ENCODE assay signal across 25 cellular contexts in the genomic region with DNA sequence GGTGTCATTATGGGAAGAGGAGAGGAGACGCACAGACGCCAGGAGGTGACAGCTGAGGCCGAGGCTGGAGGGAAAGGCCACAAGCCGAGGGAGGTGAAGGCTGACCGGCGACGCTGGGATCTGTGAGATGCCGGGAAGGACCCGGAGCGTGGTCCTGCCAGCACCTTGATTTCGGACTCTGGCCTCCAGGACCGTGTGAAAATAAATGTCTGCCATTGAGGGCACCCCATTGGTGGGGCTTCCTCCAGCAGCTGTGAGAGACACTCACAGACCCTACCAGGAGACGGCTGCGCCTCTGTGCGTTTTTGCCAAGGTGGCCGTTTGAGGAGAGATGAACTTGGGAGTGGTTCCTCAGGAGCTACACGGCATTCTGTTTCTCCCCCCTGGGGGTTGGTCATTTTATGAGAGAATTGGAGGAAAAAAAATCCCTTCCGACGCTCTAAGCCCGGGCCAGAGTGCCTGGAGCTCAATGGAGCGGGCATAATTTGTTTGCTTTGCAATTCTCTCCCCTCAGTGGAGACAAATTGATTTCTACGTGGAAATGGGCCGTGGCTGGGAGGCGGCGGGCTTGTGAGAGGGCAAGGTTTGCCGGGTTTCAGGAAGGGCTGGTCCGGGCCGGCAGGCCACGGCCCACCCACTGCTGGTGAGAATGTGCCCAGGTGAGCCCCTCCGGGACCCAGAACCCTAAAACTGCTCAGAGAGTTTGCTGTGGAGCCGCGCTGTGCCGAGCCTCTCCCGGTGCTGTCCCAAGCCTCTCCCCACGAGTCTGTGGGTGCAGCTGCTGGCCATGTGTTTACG. TPM values are rescaled to one million over a fixed set of nuclear protein-coding genes. Genes with fewer than 3 reads are reported as not detected.
DNase-seq lines count a peak whose midpoint lies in the region; TF ChIP-seq lines count a peak whose summit lies in the region.
"Had no signal": no experiment of that assay in that cellular context is flagged by ENCODE, and none has a peak within 500 bp of the region (broad histone marks: within the 10 kb centered on the region; RNA-seq: fewer than 3 reads in every experiment).

No MANE protein-coding gene starts in this region.

- no peaks in the 10 kb centered on the region for H3K4me1 Mint-ChIP-seq in activated T-helper 2 cell treated with anti-CD3 and anti-CD28 coated beads, Interferon-gamma antibody, Interleukin-2, Interleukin-4, amounts not matched to agents 10 μg/mL and 5 μg/mL and 100 μg/mL, durations not matched to agents 14 hours and 24 hours and 36 hours (ENCODE audit: low read depth)
- H3K4me1 Mint-ChIP-seq in nephron progenitor cell (peaks cover 42% of the 10 kb centered on the region), CD14-positive monocyte (no peaks in the 10 kb centered on the region)
- H3K4me1 Mint-ChIP-seq in activated T-cell treated with anti-CD3 and anti-CD28 coated beads, Interleukin-2, amount 50 U/mL, for 24 hours (ENCODE audit: low read depth) = no peaks in the 10 kb centered on the region
- H3K4me1 Mint-ChIP-seq: activated CD4-positive, alpha-beta T cell treated with anti-CD3 and anti-CD28 coated beads, Interleukin-2, amount 10 ng/mL, durations not matched to agents 24 days and 14 days; stimulated activated effector memory CD8-positive, alpha-beta T cell treated with anti-CD3 and anti-CD28 coated beads, Interleukin-12 subunit alpha, Interleukin-12 subunit beta, amount 100 ng/mL, for 72 hours had no signal

- H3K27ac Mint-ChIP-seq in activated T-helper 2 cell treated with anti-CD3 and anti-CD28 coated beads, Interferon-gamma antibody, Interleukin-2, Interleukin-4, amounts not matched to agents 10 μg/mL and 5 μg/mL and 100 μg/mL, durations not matched to agents 14 hours and 24 hours and 36 hours = no peak overlapping the region
- no peak overlapping the region for H3K27ac Mint-ChIP-seq in nephron progenitor cell
- H3K27ac Mint-ChIP-seq in CD14-positive monocyte = no peak overlapping the region
- no peak overlapping the region for H3K27ac Mint-ChIP-seq in activated T-cell treated with anti-CD3 and anti-CD28 coated beads, Interleukin-2, amount 50 U/mL, for 24 hours
- H3K27ac Mint-ChIP-seq: activated CD4-positive, alpha-beta T cell treated with anti-CD3 and anti-CD28 coated beads, Interleukin-2, amount 10 ng/mL, durations not matched to agents 24 days and 14 days; stimulated activated effector memory CD8-positive, alpha-beta T cell treated with anti-CD3 and anti-CD28 coated beads, Interleukin-12 subunit alpha, Interleukin-12 subunit beta, amount 100 ng/mL, for 72 hours had no signal

- no peak for TF ChIP-seq CTCF in right atrium auricular region (IDR thresholded peaks at IDR 0.05)
- TF ChIP-seq CTCF in nephron progenitor cell (IDR thresholded peaks at IDR 0.05) = no peak
- TF ChIP-seq CTCF in CD14-positive monocyte (IDR thresholded peaks at IDR 0.05) = no peak
- TF ChIP-seq CTCF in A673 (conservative IDR thresholded peaks at IDR 0.05; ENCODE audit: low read depth, low read length) = no peak

- H3K36me3 ChIP-seq in right atrium auricular region = no peaks in the 10 kb centered on the region
- no peaks in the 10 kb centered on the region for H3K36me3 ChIP-seq in A673 (ENCODE audit: insufficient read depth, low read length, poor library complexity, severe bottlenecking)
- H3K36me3 ChIP-seq: SJCRH30 had no signal

- H3K36me3 Mint-ChIP-seq in activated T-helper 2 cell treated with anti-CD3 and anti-CD28 coated beads, Interferon-gamma antibody, Interleukin-2, Interleukin-4, amounts not matched to agents 10 μg/mL and 5 μg/mL and 100 μg/mL, durations not matched to agents 14 hours and 24 hours and 36 hours (ENCODE audit: low read depth) = no peaks in the 10 kb centered on the region
- H3K36me3 Mint-ChIP-seq in nephron progenitor cell (ENCODE audit: low read depth) (no peaks in the 10 kb centered on the region), CD14-positive monocyte (no peaks in the 10 kb centered on the region)
- no peaks in the 10 kb centered on the region for H3K36me3 Mint-ChIP-seq in activated T-cell treated with anti-CD3 and anti-CD28 coated beads, Interleukin-2, amount 50 U/mL, for 24 hours (ENCODE audit: low read depth)
- H3K36me3 Mint-ChIP-seq: stimulated activated effector memory CD8-positive, alpha-beta T cell treated with anti-CD3 and anti-CD28 coated beads, Interleukin-12 subunit alpha, Interleukin-12 subunit beta, amount 100 ng/mL, for 72 hours had no signal

- H3K27me3 ChIP-seq in right atrium auricular region = no peaks in the 10 kb centered on the region
- peaks cover 54% of the 10 kb centered on the region for H3K27me3 ChIP-seq in A673 (replicated peaks; ENCODE audit: insufficient read depth, low read depth, low read length, poor library complexity)
- H3K27me3 ChIP-seq: foreskin keratinocyte, testis had no signal

- no peaks in the 10 kb centered on the region for H3K9me3 ChIP-seq in right atrium auricular region
- no peaks in the 10 kb centered on the region for H3K9me3 ChIP-seq in A673 (ENCODE audit: low read depth, low read length, poor library complexity, severe bottlenecking)
- H3K9me3 ChIP-seq: SJCRH30, testis had no signal

- DNase-seq in cardiac septum (ENCODE audit: low spot score) = peak; percentile 70
- no peak for DNase-seq in right atrium auricular region (ENCODE audit: low spot score)
- DNase-seq in activated T-helper 2 cell treated with anti-CD3 and anti-CD28 coated beads, Interferon-gamma antibody, Interleukin-2, Interleukin-4, amounts not matched to agents 10 μg/mL and 5 μg/mL and 100 μg/mL, durations not matched to agents 14 hours and 24 hours and 36 hours (ENCODE audit: low spot score) = peak; percentile 1
- DNase-seq in nephron progenitor cell = peak; percentile 33
- DNase-seq in CD14-positive monocyte (ENCODE audit: low spot score) = no peak
- DNase-seq in activated T-cell treated with anti-CD3 and anti-CD28 coated beads, Interleukin-2, amount 50 U/mL, for 24 hours = no peak
- DNase-seq in A673 (ENCODE audit: low spot score) = no peak
- no peak for DNase-seq in NCI-H2107 treated with DMSO at 0.1 percent for 48 hours (lab: John Stamatoyannopoulos, UW; ENCODE audit: unreplicated experiment)
- DNase-seq: activated CD4-positive, alpha-beta T cell treated with anti-CD3 and anti-CD28 coated beads, Interleukin-2, amount 10 ng/mL, durations not matched to agents 24 days and 14 days; activated naive CD4-positive, alpha-beta T cell treated with Interleukin-2 at 50 U/mL for 16 hours; amniotic stem cell; DMS153; foreskin keratinocyte; hypothalamus; KG1; NCI-H2081 treated with DMSO at 0.1 percent for 48 hours; NCI-H526 treated with DMSO at 0.1 percent for 48 hours; SJCRH30; testis had no signal

- BruUV-seq in A673 (replicated peaks; lab: Mats Ljungman, UMichigan) = no TSS peak

- no peak overlapping the region for H3K4me3 Mint-ChIP-seq in activated T-helper 2 cell treated with anti-CD3 and anti-CD28 coated beads, Interferon-gamma antibody, Interleukin-2, Interleukin-4, amounts not matched to agents 10 μg/mL and 5 μg/mL and 100 μg/mL, durations not matched to agents 14 hours and 24 hours and 36 hours (ENCODE audit: low read depth)
- H3K4me3 Mint-ChIP-seq in nephron progenitor cell (no peak overlapping the region), CD14-positive monocyte (no peak overlapping the region)
- no peak overlapping the region for H3K4me3 Mint-ChIP-seq in activated T-cell treated with anti-CD3 and anti-CD28 coated beads, Interleukin-2, amount 50 U/mL, for 24 hours
- H3K4me3 Mint-ChIP-seq: activated CD4-positive, alpha-beta T cell treated with anti-CD3 and anti-CD28 coated beads, Interleukin-2, amount 10 ng/mL, durations not matched to agents 24 days and 14 days; stimulated activated effector memory CD8-positive, alpha-beta T cell treated with anti-CD3 and anti-CD28 coated beads, Interleukin-12 subunit alpha, Interleukin-12 subunit beta, amount 100 ng/mL, for 72 hours had no signal

- H3K27ac ChIP-seq in right atrium auricular region (no peak overlapping the region), A673 (ENCODE audit: low read depth, low read length, poor library complexity, severe bottlenecking) (no peak overlapping the region)
- H3K27ac ChIP-seq: foreskin keratinocyte, parathyroid adenoma, SJCRH30, testis had no signal

- no peaks in the 10 kb centered on the region for H3K9me3 Mint-ChIP-seq in activated T-helper 2 cell treated with anti-CD3 and anti-CD28 coated beads, Interferon-gamma antibody, Interleukin-2, Interleukin-4, amounts not matched to agents 10 μg/mL and 5 μg/mL and 100 μg/mL, durations not matched to agents 14 hours and 24 hours and 36 hours
- no peaks in the 10 kb centered on the region for H3K9me3 Mint-ChIP-seq in nephron progenitor cell
- H3K9me3 Mint-ChIP-seq in CD14-positive monocyte = no peaks in the 10 kb centered on the region
- H3K9me3 Mint-ChIP-seq in activated T-cell treated with anti-CD3 and anti-CD28 coated beads, Interleukin-2, amount 50 U/mL, for 24 hours = no peaks in the 10 kb centered on the region
- H3K9me3 Mint-ChIP-seq: activated CD4-positive, alpha-beta T cell treated with anti-CD3 and anti-CD28 coated beads, Interleukin-2, amount 10 ng/mL, durations not matched to agents 24 days and 14 days; stimulated activated effector memory CD8-positive, alpha-beta T cell treated with anti-CD3 and anti-CD28 coated beads, Interleukin-12 subunit alpha, Interleukin-12 subunit beta, amount 100 ng/mL, for 72 hours had no signal

- H3K4me1 ChIP-seq in right atrium auricular region (no peaks in the 10 kb centered on the region), A673 (ENCODE audit: insufficient read depth, low read length, poor library complexity, severe bottlenecking) (no peaks in the 10 kb centered on the region)
- H3K4me1 ChIP-seq: foreskin keratinocyte, parathyroid adenoma, SJCRH30, testis had no signal

- POLR2A ChIA-PET in A673 (lab: Charles Lee; ENCODE audit: low non-redundant PET) = no interaction called here

- intact Hi-C loops in cardiac septum (cut with DNase I) = no loop called here
- intact Hi-C loops in activated T-helper 2 cell treated with anti-CD3 and anti-CD28 coated beads, Interferon-gamma antibody, Interleukin-2, Interleukin-4, amounts not matched to agents 10 μg/mL and 5 μg/mL and 100 μg/mL, durations not matched to agents 14 hours and 24 hours and 36 hours (cut with micrococcal nuclease) = no loop called here
- intact Hi-C loops in CD14-positive monocyte (cut with micrococcal nuclease) = no loop called here
- intact Hi-C loops in A673 (cut with micrococcal nuclease; ENCODE audit: unreplicated experiment) = no loop called here

- no peak overlapping the region for H3K4me3 ChIP-seq in right atrium auricular region
- no peak overlapping the region for H3K4me3 ChIP-seq in A673 (ENCODE audit: low read depth, low read length, poor library complexity, severe bottlenecking)
- H3K4me3 ChIP-seq: GM12878, SJCRH30, testis had no signal

- CTCF ChIA-PET in A673 (lab: Charles Lee) = no interaction called here

- H3K27me3 Mint-ChIP-seq in activated T-helper 2 cell treated with anti-CD3 and anti-CD28 coated beads, Interferon-gamma antibody, Interleukin-2, Interleukin-4, amounts not matched to agents 10 μg/mL and 5 μg/mL and 100 μg/mL, durations not matched to agents 14 hours and 24 hours and 36 hours (ENCODE audit: low read depth) = no peaks in the 10 kb centered on the region
- H3K27me3 Mint-ChIP-seq in nephron progenitor cell (ENCODE audit: low read depth, poor library complexity) = peaks cover 36% of the 10 kb centered on the region
- H3K27me3 Mint-ChIP-seq in CD14-positive monocyte (ENCODE audit: low read depth in 3 of 3) = peaks cover 0 to 6% (median 1%) of the 10 kb centered on the region in 3 donors
- H3K27me3 Mint-ChIP-seq in activated T-cell treated with anti-CD3 and anti-CD28 coated beads, Interleukin-2, amount 50 U/mL, for 24 hours = peaks cover 3% of the 10 kb centered on the region
- H3K27me3 Mint-ChIP-seq: activated CD4-positive, alpha-beta T cell treated with anti-CD3 and anti-CD28 coated beads, Interleukin-2, amount 10 ng/mL, durations not matched to agents 24 days and 14 days had no signal

RNA-seq across cellular contexts. Expression of a gene that starts 53.9 kb away (rescaled TPM):
- total RNA-seq in cardiac septum (0.30 TPM), right atrium auricular region (1 to 10 TPM in 1 of 2 donors, under 1 TPM in 1; 0.90 to 1.2 TPM), A673 (2021) (0.28 and 0.34 TPM in 2 replicates)
- total RNA-seq in activated T-helper 2 cell treated with anti-CD3 and anti-CD28 coated beads, Interferon-gamma antibody, Interleukin-2, Interleukin-4, amounts not matched to agents 10 μg/mL and 5 μg/mL and 100 μg/mL, durations not matched to agents 14 hours and 24 hours and 36 hours = not detected in 2 replicates
- not detected for polyA plus RNA-seq in CD14-positive monocyte
- total RNA-seq: activated CD4-positive, alpha-beta T cell treated with anti-CD3 and anti-CD28 coated beads, Interleukin-2, amount 10 ng/mL, durations not matched to agents 24 days and 14 days; foreskin keratinocyte; GM12878; HT-29; T-helper 1 cell treated with Interleukin-12 subunit alpha and Interleukin-12 subunit beta and Interleukin-4 antibody, amounts not matched to agents 30 ng/mL and 1 ng/mL, for 36 hours had no signal
- polyA plus RNA-seq: foreskin keratinocyte, GM12878, keratinocyte had no signal

Comparison
In these comparisons a context has a peak if more than half of its experiments do, and no peak if none do; other contexts are left out.
1. DNase-seq: peak in cardiac septum (single experiment), activated T-helper 2 cell treated with anti-CD3 and anti-CD28 coated beads, Interferon-gamma antibody, Interleukin-2, Interleukin-4, amounts not matched to agents 10 μg/mL and 5 μg/mL and 100 μg/mL, durations not matched to agents 14 hours and 24 hours and 36 hours (single experiment) and nephron progenitor cell (single experiment); none in right atrium auricular region (single experiment), CD14-positive monocyte (single experiment), activated T-cell treated with anti-CD3 and anti-CD28 coated beads, Interleukin-2, amount 50 U/mL, for 24 hours (single experiment), A673 (single experiment) and NCI-H2107 treated with DMSO at 0.1 percent for 48 hours (single experiment).